In the genomic region with DNA sequence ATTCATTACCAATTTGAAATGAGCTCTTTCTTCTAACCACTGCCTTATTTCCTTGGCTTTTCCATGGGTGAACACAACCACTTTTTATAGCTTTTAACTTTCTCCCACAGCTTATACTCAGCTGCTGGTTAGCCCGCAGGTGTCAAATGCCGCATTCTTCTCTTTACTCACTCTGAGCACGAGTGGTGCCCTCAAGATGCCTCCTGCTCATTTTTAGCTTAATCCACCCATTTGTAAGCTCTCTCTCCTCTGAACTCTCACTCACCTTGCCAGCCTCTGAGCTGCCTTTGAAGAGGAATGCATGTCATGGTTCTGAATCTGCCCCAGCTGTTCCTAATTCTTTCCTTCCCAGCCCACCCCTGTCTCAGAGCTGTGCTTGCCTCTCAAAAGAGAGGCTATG, we compare ENCODE assay signal across 25 cellular contexts.
"Had no signal": no experiment of that assay in that cellular context is flagged by ENCODE, and none has a peak within 500 bp of the region (broad histone marks: within the 10 kb centered on the region; RNA-seq: fewer than 3 reads in every experiment).

No MANE protein-coding gene starts in this region.

- DNase-seq: activated CD4-positive, alpha-beta memory T cell treated with anti-CD3 and anti-CD28 coated beads for 36 hours; activated naive CD4-positive, alpha-beta T cell treated with anti-CD3 and anti-CD28 coated beads for 36 hours; activated naive CD8-positive, alpha-beta T cell treated with anti-CD3 and anti-CD28 coated beads, Interleukin-2, amount 10 ng/mL, durations not matched to agents 7 days and 5 days; activated T-cell treated with anti-CD3 and anti-CD28 coated beads, Interleukin-2, amount 50 U/mL, for 48 hours; colonic mucosa; dorsolateral prefrontal cortex; effector memory CD8-positive, alpha-beta T cell; glutamatergic neuron; hippocampal formation; left cardiac atrium; mucosa of descending colon; naive thymus-derived CD4-positive, alpha-beta T cell; posterior cingulate gyrus; sigmoid colon; stimulated activated CD4-positive, alpha-beta T cell treated with anti-CD3 and anti-CD28 coated beads, Interleukin-2, amount 100 ng/mL, for 48 hours; stimulated activated CD8-positive, alpha-beta memory T cell treated with anti-CD3 and anti-CD28 coated beads, Interleukin-4, amount 100 ng/mL, for 48 hours; stimulated activated naive B cell treated with anti-CD40 and anti-IgM and Interleukin-4, amounts not matched to agents 10 μg/mL and 1 μg/mL and 100 μg/mL, for 72 hours; T1000; transverse colon; uterus had no signal

- H3K36me3 Mint-ChIP-seq: activated CD4-positive, alpha-beta memory T cell treated with anti-CD3 and anti-CD28 coated beads for 36 hours; activated naive CD8-positive, alpha-beta T cell treated with anti-CD3 and anti-CD28 coated beads, Interleukin-2, amount 10 ng/mL, durations not matched to agents 7 days and 5 days; memory B cell; naive thymus-derived CD4-positive, alpha-beta T cell; stimulated activated naive B cell treated with anti-CD40 and anti-IgM and Interleukin-4, amounts not matched to agents 10 μg/mL and 1 μg/mL and 100 μg/mL, for 72 hours; WTC11 had no signal

- H3K36me3 ChIP-seq: colonic mucosa, sigmoid colon, transverse colon, uterus had no signal

- H3K4me3 Mint-ChIP-seq: activated CD4-positive, alpha-beta memory T cell treated with anti-CD3 and anti-CD28 coated beads for 36 hours; activated naive CD4-positive, alpha-beta T cell treated with anti-CD3 and anti-CD28 coated beads for 36 hours; activated naive CD8-positive, alpha-beta T cell treated with anti-CD3 and anti-CD28 coated beads, Interleukin-2, amount 10 ng/mL, durations not matched to agents 7 days and 5 days; central memory CD8-positive, alpha-beta T cell; effector memory CD8-positive, alpha-beta T cell; memory B cell; naive thymus-derived CD4-positive, alpha-beta T cell; neural crest cell; stimulated activated naive B cell treated with anti-CD40 and anti-IgM and Interleukin-4, amounts not matched to agents 10 μg/mL and 1 μg/mL and 100 μg/mL, for 72 hours; WTC11 had no signal

- H3K9me3 ChIP-seq: colonic mucosa, mucosa of descending colon, sigmoid colon, transverse colon, uterus had no signal

- H3K27me3 Mint-ChIP-seq: activated CD4-positive, alpha-beta memory T cell treated with anti-CD3 and anti-CD28 coated beads for 36 hours; activated naive CD8-positive, alpha-beta T cell treated with anti-CD3 and anti-CD28 coated beads, Interleukin-2, amount 10 ng/mL, durations not matched to agents 7 days and 5 days; central memory CD8-positive, alpha-beta T cell; effector memory CD8-positive, alpha-beta T cell; memory B cell; naive thymus-derived CD4-positive, alpha-beta T cell; stimulated activated naive B cell treated with anti-CD40 and anti-IgM and Interleukin-4, amounts not matched to agents 10 μg/mL and 1 μg/mL and 100 μg/mL, for 72 hours had no signal

- H3K9me3 Mint-ChIP-seq: activated naive CD4-positive, alpha-beta T cell treated with anti-CD3 and anti-CD28 coated beads for 36 hours; activated naive CD8-positive, alpha-beta T cell treated with anti-CD3 and anti-CD28 coated beads, Interleukin-2, amount 10 ng/mL, durations not matched to agents 7 days and 5 days had no signal

- H3K4me1 Mint-ChIP-seq: activated naive CD8-positive, alpha-beta T cell treated with anti-CD3 and anti-CD28 coated beads, Interleukin-2, amount 10 ng/mL, durations not matched to agents 7 days and 5 days; central memory CD8-positive, alpha-beta T cell; memory B cell; naive thymus-derived CD4-positive, alpha-beta T cell; stimulated activated naive B cell treated with anti-CD40 and anti-IgM and Interleukin-4, amounts not matched to agents 10 μg/mL and 1 μg/mL and 100 μg/mL, for 72 hours had no signal

- H3K4me1 ChIP-seq: colonic mucosa, sigmoid colon, transverse colon, uterus had no signal

- H3K27me3 ChIP-seq: colonic mucosa, dorsolateral prefrontal cortex, sigmoid colon, transverse colon, uterus had no signal

- H3K4me3 ChIP-seq: colonic mucosa, dorsolateral prefrontal cortex, mucosa of descending colon, sigmoid colon, transverse colon, uterus had no signal

- H3K27ac Mint-ChIP-seq: activated CD4-positive, alpha-beta memory T cell treated with anti-CD3 and anti-CD28 coated beads for 36 hours; activated naive CD4-positive, alpha-beta T cell treated with anti-CD3 and anti-CD28 coated beads for 36 hours; activated naive CD8-positive, alpha-beta T cell treated with anti-CD3 and anti-CD28 coated beads, Interleukin-2, amount 10 ng/mL, durations not matched to agents 7 days and 5 days; effector memory CD8-positive, alpha-beta T cell; memory B cell; naive thymus-derived CD4-positive, alpha-beta T cell; stimulated activated naive B cell treated with anti-CD40 and anti-IgM and Interleukin-4, amounts not matched to agents 10 μg/mL and 1 μg/mL and 100 μg/mL, for 72 hours; WTC11 had no signal

- H3K27ac ChIP-seq: colonic mucosa, dorsolateral prefrontal cortex, sigmoid colon, transverse colon, uterus had no signal

- ATAC-seq: effector memory CD8-positive, alpha-beta T cell; esophagus mucosa; left cardiac atrium; mucosa of descending colon; naive thymus-derived CD4-positive, alpha-beta T cell; stimulated activated naive B cell treated with anti-CD40 and anti-IgM and Interleukin-4, amounts not matched to agents 10 μg/mL and 1 μg/mL and 100 μg/mL, for 72 hours; WTC11 had no signal
